1 cellular context compared by ENCODE assay signal in the genomic region with DNA sequence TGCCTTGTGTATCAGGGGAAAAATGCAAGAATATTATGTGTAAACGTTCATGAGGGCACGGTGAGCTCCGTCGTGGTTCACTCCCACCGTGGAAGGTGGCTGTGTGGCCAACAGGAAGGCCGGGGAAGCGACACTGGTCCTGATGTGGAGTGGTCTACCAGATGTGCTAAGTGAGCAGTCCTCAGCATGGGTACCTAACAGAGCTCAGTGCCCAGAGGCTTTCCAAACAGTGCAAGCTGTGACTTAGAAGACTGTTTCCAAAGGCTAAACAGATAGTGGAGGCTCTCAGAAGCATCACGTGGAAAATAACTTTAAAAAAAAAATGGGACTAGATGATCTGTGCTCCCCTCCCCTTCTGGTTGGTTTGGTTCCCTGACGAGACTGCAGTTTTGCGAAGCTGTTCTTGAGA.
TF ChIP-seq lines count a peak whose summit lies in the region.

No MANE protein-coding gene starts in this region.

TF ChIP-seq in HCT116, 20 proteins besides CTCF, POLR2A, EP300 and RAD21 (continued from another document):
- TF ChIP-seq, protein P1, sequence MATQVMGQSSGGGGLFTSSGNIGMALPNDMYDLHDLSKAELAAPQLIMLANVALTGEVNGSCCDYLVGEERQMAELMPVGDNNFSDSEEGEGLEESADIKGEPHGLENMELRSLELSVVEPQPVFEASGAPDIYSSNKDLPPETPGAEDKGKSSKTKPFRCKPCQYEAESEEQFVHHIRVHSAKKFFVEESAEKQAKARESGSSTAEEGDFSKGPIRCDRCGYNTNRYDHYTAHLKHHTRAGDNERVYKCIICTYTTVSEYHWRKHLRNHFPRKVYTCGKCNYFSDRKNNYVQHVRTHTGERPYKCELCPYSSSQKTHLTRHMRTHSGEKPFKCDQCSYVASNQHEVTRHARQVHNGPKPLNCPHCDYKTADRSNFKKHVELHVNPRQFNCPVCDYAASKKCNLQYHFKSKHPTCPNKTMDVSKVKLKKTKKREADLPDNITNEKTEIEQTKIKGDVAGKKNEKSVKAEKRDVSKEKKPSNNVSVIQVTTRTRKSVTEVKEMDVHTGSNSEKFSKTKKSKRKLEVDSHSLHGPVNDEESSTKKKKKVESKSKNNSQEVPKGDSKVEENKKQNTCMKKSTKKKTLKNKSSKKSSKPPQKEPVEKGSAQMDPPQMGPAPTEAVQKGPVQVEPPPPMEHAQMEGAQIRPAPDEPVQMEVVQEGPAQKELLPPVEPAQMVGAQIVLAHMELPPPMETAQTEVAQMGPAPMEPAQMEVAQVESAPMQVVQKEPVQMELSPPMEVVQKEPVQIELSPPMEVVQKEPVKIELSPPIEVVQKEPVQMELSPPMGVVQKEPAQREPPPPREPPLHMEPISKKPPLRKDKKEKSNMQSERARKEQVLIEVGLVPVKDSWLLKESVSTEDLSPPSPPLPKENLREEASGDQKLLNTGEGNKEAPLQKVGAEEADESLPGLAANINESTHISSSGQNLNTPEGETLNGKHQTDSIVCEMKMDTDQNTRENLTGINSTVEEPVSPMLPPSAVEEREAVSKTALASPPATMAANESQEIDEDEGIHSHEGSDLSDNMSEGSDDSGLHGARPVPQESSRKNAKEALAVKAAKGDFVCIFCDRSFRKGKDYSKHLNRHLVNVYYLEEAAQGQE (IDR thresholded peaks at IDR 0.05; ENCODE audit: low read depth) = no peak
- TF ChIP-seq, protein P2, sequence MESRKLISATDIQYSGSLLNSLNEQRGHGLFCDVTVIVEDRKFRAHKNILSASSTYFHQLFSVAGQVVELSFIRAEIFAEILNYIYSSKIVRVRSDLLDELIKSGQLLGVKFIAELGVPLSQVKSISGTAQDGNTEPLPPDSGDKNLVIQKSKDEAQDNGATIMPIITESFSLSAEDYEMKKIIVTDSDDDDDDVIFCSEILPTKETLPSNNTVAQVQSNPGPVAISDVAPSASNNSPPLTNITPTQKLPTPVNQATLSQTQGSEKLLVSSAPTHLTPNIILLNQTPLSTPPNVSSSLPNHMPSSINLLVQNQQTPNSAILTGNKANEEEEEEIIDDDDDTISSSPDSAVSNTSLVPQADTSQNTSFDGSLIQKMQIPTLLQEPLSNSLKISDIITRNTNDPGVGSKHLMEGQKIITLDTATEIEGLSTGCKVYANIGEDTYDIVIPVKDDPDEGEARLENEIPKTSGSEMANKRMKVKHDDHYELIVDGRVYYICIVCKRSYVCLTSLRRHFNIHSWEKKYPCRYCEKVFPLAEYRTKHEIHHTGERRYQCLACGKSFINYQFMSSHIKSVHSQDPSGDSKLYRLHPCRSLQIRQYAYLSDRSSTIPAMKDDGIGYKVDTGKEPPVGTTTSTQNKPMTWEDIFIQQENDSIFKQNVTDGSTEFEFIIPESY (IDR thresholded peaks at IDR 0.05; ENCODE audit: extremely low read depth, insufficient replicate concordance, low read length) = no peak
TF ChIP-seq in HCT116: peak in this region for 0.
